Comparison of ENCODE assay signal across 8 cellular contexts in genomic region chr21:37532868-37533780, GRCh38.
A peak's percentile ranks its signal among the peaks of the same experiment; 100 is the strongest.
DNase-seq lines count a peak whose midpoint lies in the region; ATAC-seq and TF ChIP-seq lines count a peak whose summit lies in the region.

No MANE protein-coding gene starts in this region.

- no peak overlapping the region for H3K27ac ChIP-seq in sigmoid colon

- no peaks in the 10 kb centered on the region for H3K9me3 Mint-ChIP-seq in activated CD8-positive, alpha-beta T cell treated with anti-CD3 and anti-CD28 coated beads for 36 hours
- H3K9me3 Mint-ChIP-seq in activated CD8-positive, alpha-beta T cell treated with anti-CD3 and anti-CD28 coated beads, Interleukin-2, amount 10 ng/mL, durations not matched to agents 7 days and 5 days (ENCODE audit: insufficient read depth) = peaks cover 5% of the 10 kb centered on the region

- POLR2A ChIA-PET in activated CD8-positive, alpha-beta T cell treated with anti-CD3 and anti-CD28 coated beads for 36 hours (lab: Charles Lee) = no interaction called here
- POLR2A ChIA-PET in activated CD8-positive, alpha-beta T cell treated with anti-CD3 and anti-CD28 coated beads, Interleukin-2, amount 10 ng/mL, durations not matched to agents 7 days and 5 days (lab: Charles Lee) = interaction anchor here (0.9 kb wide), 1 partner anchor 30 kb away, joined by 3 read pairs; no protein-coding TSS in a partner anchor

- CTCF ChIA-PET in activated CD8-positive, alpha-beta T cell treated with anti-CD3 and anti-CD28 coated beads for 36 hours (lab: Charles Lee) = no interaction called here
- CTCF ChIA-PET in activated CD8-positive, alpha-beta T cell treated with anti-CD3 and anti-CD28 coated beads, Interleukin-2, amount 10 ng/mL, durations not matched to agents 7 days and 5 days (lab: Charles Lee) = no interaction called here

- H3K27me3 Mint-ChIP-seq in activated CD8-positive, alpha-beta T cell treated with anti-CD3 and anti-CD28 coated beads for 36 hours = peaks cover 47% of the 10 kb centered on the region
- H3K27me3 Mint-ChIP-seq in activated CD8-positive, alpha-beta T cell treated with anti-CD3 and anti-CD28 coated beads, Interleukin-2, amount 10 ng/mL, durations not matched to agents 7 days and 5 days (ENCODE audit: low read depth) = peaks cover 25% of the 10 kb centered on the region

- no peak overlapping the region for H3K4me3 ChIP-seq in sigmoid colon

- ATAC-seq in activated CD8-positive, alpha-beta T cell treated with anti-CD3 and anti-CD28 coated beads for 36 hours = peak; percentile 89
- no peak for ATAC-seq in activated CD8-positive, alpha-beta T cell treated with anti-CD3 and anti-CD28 coated beads, Interleukin-2, amount 10 ng/mL, durations not matched to agents 7 days and 5 days
- ATAC-seq in HG03175 (IDR thresholded peaks at IDR 0.05; ENCODE audit: unreplicated experiment) = peak; percentile 75

- H3K36me3 ChIP-seq in sigmoid colon = no peaks in the 10 kb centered on the region

- H3K4me1 ChIP-seq in sigmoid colon = peaks cover 2 to 9% (median 8%) of the 10 kb centered on the region in 4 donors

- no peak for TF ChIP-seq POLR2A in sigmoid colon (IDR thresholded peaks at IDR 0.05)

- intact Hi-C loops in activated CD8-positive, alpha-beta T cell treated with anti-CD3 and anti-CD28 coated beads for 36 hours (cut with micrococcal nuclease) = no loop called here
- intact Hi-C loops in sigmoid colon (cut with DNase I) = no loop called here

- H3K4me1 Mint-ChIP-seq in activated CD8-positive, alpha-beta T cell treated with anti-CD3 and anti-CD28 coated beads for 36 hours (ENCODE audit: low read depth) = peaks cover 9% of the 10 kb centered on the region
- peaks cover 5% of the 10 kb centered on the region for H3K4me1 Mint-ChIP-seq in activated CD8-positive, alpha-beta T cell treated with anti-CD3 and anti-CD28 coated beads, Interleukin-2, amount 10 ng/mL, durations not matched to agents 7 days and 5 days (ENCODE audit: low read depth)

- DNase-seq in activated CD8-positive, alpha-beta T cell treated with anti-CD3 and anti-CD28 coated beads for 36 hours = peak; percentile 65
- DNase-seq in activated CD8-positive, alpha-beta T cell treated with anti-CD3 and anti-CD28 coated beads, Interleukin-2, amount 10 ng/mL, durations not matched to agents 7 days and 5 days = no peak
- DNase-seq in activated T-cell treated with anti-CD3 and anti-CD28 coated beads, Interleukin-2, amount 50 U/mL, for 48 hours = peak; percentile 53 to 61
- DNase-seq in myocyte (ENCODE audit: low read depth) (peak; percentile 59), NCI-H1694 treated with DMSO at 0.1 percent for 48 hours (lab: John Stamatoyannopoulos, UW) (no peak), MV-4-11 (lab: John Stamatoyannopoulos, UW) (no peak), sigmoid colon (no peak)

- H3K9me3 ChIP-seq in sigmoid colon = peaks cover 0 to 8% (median 2%) of the 10 kb centered on the region in 4 donors

- H3K4me3 Mint-ChIP-seq in activated CD8-positive, alpha-beta T cell treated with anti-CD3 and anti-CD28 coated beads for 36 hours = no peak overlapping the region
- no peak overlapping the region for H3K4me3 Mint-ChIP-seq in activated CD8-positive, alpha-beta T cell treated with anti-CD3 and anti-CD28 coated beads, Interleukin-2, amount 10 ng/mL, durations not matched to agents 7 days and 5 days

- no peak overlapping the region for H3K27ac Mint-ChIP-seq in activated CD8-positive, alpha-beta T cell treated with anti-CD3 and anti-CD28 coated beads for 36 hours
- no peak overlapping the region for H3K27ac Mint-ChIP-seq in activated CD8-positive, alpha-beta T cell treated with anti-CD3 and anti-CD28 coated beads, Interleukin-2, amount 10 ng/mL, durations not matched to agents 7 days and 5 days

- TF ChIP-seq EP300 in sigmoid colon (IDR thresholded peaks at IDR 0.05) = no peak

- peaks cover 0 to 7% (median 0%) of the 10 kb centered on the region in 3 donors for H3K27me3 ChIP-seq in sigmoid colon

- 22 to 55% methylated on average over 20 of the region's 20 CpGs for WGBS in sigmoid colon, 2 donors

- H3K36me3 Mint-ChIP-seq in activated CD8-positive, alpha-beta T cell treated with anti-CD3 and anti-CD28 coated beads for 36 hours (ENCODE audit: low read depth) = no peaks in the 10 kb centered on the region
- H3K36me3 Mint-ChIP-seq in activated CD8-positive, alpha-beta T cell treated with anti-CD3 and anti-CD28 coated beads, Interleukin-2, amount 10 ng/mL, durations not matched to agents 7 days and 5 days (ENCODE audit: low read depth) = no peaks in the 10 kb centered on the region

- no peak for TF ChIP-seq CTCF in activated CD8-positive, alpha-beta T cell treated with anti-CD3 and anti-CD28 coated beads for 36 hours (IDR thresholded peaks at IDR 0.05)
- no peak for TF ChIP-seq CTCF in sigmoid colon (IDR thresholded peaks at IDR 0.05)

Comparison
In these comparisons a context has a peak if more than half of its experiments do, and no peak if none do; other contexts are left out.
1. DNase-seq: peak in activated CD8-positive, alpha-beta T cell treated with anti-CD3 and anti-CD28 coated beads for 36 hours (single experiment), activated T-cell treated with anti-CD3 and anti-CD28 coated beads, Interleukin-2, amount 50 U/mL, for 48 hours (2 of 2) and myocyte (single experiment); none in activated CD8-positive, alpha-beta T cell treated with anti-CD3 and anti-CD28 coated beads, Interleukin-2, amount 10 ng/mL, durations not matched to agents 7 days and 5 days (single experiment), NCI-H1694 treated with DMSO at 0.1 percent for 48 hours (single experiment), MV-4-11 (single experiment) and sigmoid colon (single experiment).